In genomic region chr9:78029601-78030552, GRCh38 we compare ENCODE assay signal across 8 cellular contexts. TPM values are rescaled to one million over a fixed set of nuclear protein-coding genes. Genes with fewer than 3 reads are reported as not detected.
DNase-seq lines count a peak whose midpoint lies in the region; ATAC-seq and TF ChIP-seq lines count a peak whose summit lies in the region.

No MANE protein-coding gene starts in this region.

- H3K9me3 ChIP-seq in neural progenitor cell (ENCODE audit: low read depth) = no peaks in the 10 kb centered on the region

- peak; percentile 34 for DNase-seq in Daoy (ENCODE audit: low read depth)
- peak; percentile 58 to 73 for DNase-seq in Kasumi-1 (lab: John Stamatoyannopoulos, UW)
- DNase-seq in activated T-cell treated with anti-CD3 and anti-CD28 coated beads, Interleukin-2, amount 50 U/mL, for 24 hours = peak; percentile 61
- DNase-seq in fibroblast of the aortic adventitia (ENCODE audit: low read depth) = peak; percentile 64
- peak; percentile 53 for DNase-seq in neural progenitor cell (ENCODE audit: low spot score)
- DNase-seq in GM19238 (ENCODE audit: insufficient read length, low spot score) = no peak

- H3K79me2 ChIP-seq in neural progenitor cell (ENCODE audit: low read depth) = peaks cover 61% of the 10 kb centered on the region

- no peak for TF ChIP-seq POLR2A in GM18505 (IDR thresholded peaks at IDR 0.05; ENCODE audit: borderline replicate concordance, extremely low read depth, insufficient read depth, insufficient read length)

- peaks cover 45% of the 10 kb centered on the region for H4K20me1 ChIP-seq in neural progenitor cell (ENCODE audit: low read depth)

- H3K36me3 Mint-ChIP-seq in activated T-cell treated with anti-CD3 and anti-CD28 coated beads, Interleukin-2, amount 50 U/mL, for 24 hours (ENCODE audit: low read depth) = peaks cover 5% of the 10 kb centered on the region
- peaks cover 4% of the 10 kb centered on the region for H3K36me3 Mint-ChIP-seq in neural progenitor cell

- H3K4me3 ChIP-seq in fibroblast of the aortic adventitia (ENCODE audit: low read depth, low read length) = peak overlapping the region; percentile 91
- peak overlapping the region; percentile 92 for H3K4me3 ChIP-seq in neural progenitor cell

- H3K9ac ChIP-seq in neural progenitor cell = no peak overlapping the region

- H3K36me3 ChIP-seq in neural progenitor cell = no peaks in the 10 kb centered on the region

- H3K4me2 ChIP-seq in neural progenitor cell = peak overlapping the region; percentile 83

- peak overlapping the region; percentile 91 for H3K4me3 Mint-ChIP-seq in activated T-cell treated with anti-CD3 and anti-CD28 coated beads, Interleukin-2, amount 50 U/mL, for 24 hours
- H3K4me3 Mint-ChIP-seq in neural progenitor cell = peak overlapping the region; percentile 96

- H3K4me1 ChIP-seq in neural progenitor cell = peaks cover 32% of the 10 kb centered on the region

- peaks cover 26% of the 10 kb centered on the region for H3F3A ChIP-seq in neural progenitor cell (ENCODE audit: low read depth)

- H3K4me1 Mint-ChIP-seq in activated T-cell treated with anti-CD3 and anti-CD28 coated beads, Interleukin-2, amount 50 U/mL, for 24 hours (ENCODE audit: low read depth) = peaks cover 65% of the 10 kb centered on the region
- peaks cover 31% of the 10 kb centered on the region for H3K4me1 Mint-ChIP-seq in neural progenitor cell

- no peak for ATAC-seq in GM18505 (IDR thresholded peaks at IDR 0.05; ENCODE audit: unreplicated experiment)
- ATAC-seq in GM19395 (IDR thresholded peaks at IDR 0.05; ENCODE audit: unreplicated experiment) = no peak

- no peaks in the 10 kb centered on the region for H3K27me3 Mint-ChIP-seq in activated T-cell treated with anti-CD3 and anti-CD28 coated beads, Interleukin-2, amount 50 U/mL, for 24 hours
- H3K27me3 Mint-ChIP-seq in neural progenitor cell (ENCODE audit: insufficient read depth, low read depth) = peaks cover 6% of the 10 kb centered on the region

- no peaks in the 10 kb centered on the region for H3K27me3 ChIP-seq in neural progenitor cell

- no peaks in the 10 kb centered on the region for H3K9me3 Mint-ChIP-seq in activated T-cell treated with anti-CD3 and anti-CD28 coated beads, Interleukin-2, amount 50 U/mL, for 24 hours
- peaks cover 3% of the 10 kb centered on the region for H3K9me3 Mint-ChIP-seq in neural progenitor cell

- no peak overlapping the region for H3K27ac ChIP-seq in neural progenitor cell

- TF ChIP-seq CTCF in fibroblast of the aortic adventitia (IDR thresholded peaks at IDR 0.05; ENCODE audit: insufficient read depth, low read length) (no peak), neural progenitor cell (IDR thresholded peaks at IDR 0.05) (no peak)

- H2AFZ ChIP-seq in neural progenitor cell (replicated peaks) = no peak overlapping the region

- H3K27ac Mint-ChIP-seq in activated T-cell treated with anti-CD3 and anti-CD28 coated beads, Interleukin-2, amount 50 U/mL, for 24 hours = peak overlapping the region; percentile 92
- peak overlapping the region; percentile 85 for H3K27ac Mint-ChIP-seq in neural progenitor cell

RNA-seq across cellular contexts. Expression of gene GNAQ, which starts 1.7 kb away (rescaled TPM):
- 21.7 and 22.2 TPM in 2 replicates for total RNA-seq in Daoy (2014; rRNA removed; shearing (Covaris generic))
- total RNA-seq in fibroblast of the aortic adventitia (ENCODE audit: low replicate concordance) (58.0 and 104 TPM in 2 replicates), neural progenitor cell (ENCODE audit: low replicate concordance) (38.2 and 87.9 TPM in 2 replicates)
